8 cellular contexts compared by ENCODE assay signal in genomic region chr1:165597883-165598675, GRCh38. TPM values are rescaled to one million over a fixed set of nuclear protein-coding genes. Genes with fewer than 3 reads are reported as not detected.
DNase-seq lines count a peak whose midpoint lies in the region; ATAC-seq and TF ChIP-seq lines count a peak whose summit lies in the region.

No MANE protein-coding gene starts in this region.

- TF ChIP-seq CTCF in NB4 (IDR thresholded peaks at IDR 0.05; ENCODE audit: low read depth, low read length): no peak
- no peak for TF ChIP-seq CTCF in glutamatergic neuron (IDR thresholded peaks at IDR 0.05; ENCODE audit: partially characterized antibody, unreplicated experiment)
- no peak for TF ChIP-seq CTCF in omental fat pad (IDR thresholded peaks at IDR 0.05)
- TF ChIP-seq CTCF in testis (IDR thresholded peaks at IDR 0.05): no peak

- H3K4me3 ChIP-seq in NB4 (ENCODE audit: low read depth, low read length) (peak overlapping the region; percentile 68), SK-N-MC (peak overlapping the region; percentile 78), testis (peak overlapping the region; percentile 46 to 58)

- peak overlapping the region; percentile 83 for H3K27ac Mint-ChIP-seq in activated naive CD8-positive, alpha-beta T cell
- H3K27ac Mint-ChIP-seq in glutamatergic neuron (ENCODE audit: unreplicated experiment): peak overlapping the region; percentile 86

- no peaks in the 10 kb centered on the region for H3K36me3 ChIP-seq in SK-N-MC (ENCODE audit: insufficient read depth, low read length)
- no peaks in the 10 kb centered on the region for H3K36me3 ChIP-seq in testis (ENCODE audit: low read depth, missing control alignments)

- H3K4me1 ChIP-seq in testis: peaks cover 3% of the 10 kb centered on the region

- TF ChIP-seq POLR2A in NB4 (IDR thresholded peaks at IDR 0.05; ENCODE audit: extremely low read depth, insufficient read length) (no peak), testis (IDR thresholded peaks at IDR 0.05) (no peak)

- no peaks in the 10 kb centered on the region for H3K9me3 Mint-ChIP-seq in activated naive CD8-positive, alpha-beta T cell (ENCODE audit: low read depth)
- no peaks in the 10 kb centered on the region for H3K9me3 Mint-ChIP-seq in glutamatergic neuron (ENCODE audit: unreplicated experiment)

- H3K27me3 Mint-ChIP-seq in activated naive CD8-positive, alpha-beta T cell: peaks cover 20% of the 10 kb centered on the region
- no peaks in the 10 kb centered on the region for H3K27me3 Mint-ChIP-seq in glutamatergic neuron (ENCODE audit: unreplicated experiment)

- intact Hi-C loops in testis (cut with DNase I; ENCODE audit: low total_unique reads): no loop called here

- H3K9me3 ChIP-seq in SK-N-MC (ENCODE audit: low read depth, low read length) (no peaks in the 10 kb centered on the region), testis (no peaks in the 10 kb centered on the region)

- peak overlapping the region; percentile 59 for H3K9ac ChIP-seq in SK-N-MC (ENCODE audit: insufficient read length)

- H3K27ac ChIP-seq in SK-N-MC: no peak overlapping the region
- H3K27ac ChIP-seq in testis: peak overlapping the region; percentile 61 to 68

- peak overlapping the region; percentile 89 for H3K4me3 Mint-ChIP-seq in activated naive CD8-positive, alpha-beta T cell
- peak overlapping the region; percentile 97 for H3K4me3 Mint-ChIP-seq in glutamatergic neuron (ENCODE audit: unreplicated experiment)

- H3K36me3 Mint-ChIP-seq in activated naive CD8-positive, alpha-beta T cell: no peaks in the 10 kb centered on the region
- H3K36me3 Mint-ChIP-seq in glutamatergic neuron (ENCODE audit: unreplicated experiment): no peaks in the 10 kb centered on the region

- H3K4me1 Mint-ChIP-seq in activated naive CD8-positive, alpha-beta T cell (ENCODE audit: low read depth): peaks cover 22% of the 10 kb centered on the region
- H3K4me1 Mint-ChIP-seq in glutamatergic neuron (ENCODE audit: low read depth, unreplicated experiment): peaks cover 4% of the 10 kb centered on the region

- ATAC-seq in HG02571 (IDR thresholded peaks at IDR 0.05; ENCODE audit: unreplicated experiment) (peak; percentile 96), omental fat pad (ENCODE audit: low FRiP score) (peak; percentile 99)

- no peaks in the 10 kb centered on the region for H3K27me3 ChIP-seq in testis

- DNase-seq in GM04504 (ENCODE audit: low read depth): peak; percentile 91
- DNase-seq in NB4 (ENCODE audit: low read depth): peak; percentile 93
- DNase-seq in SK-N-MC (ENCODE audit: low read depth, low spot score): peak; percentile 63
- peak; percentile 91 for DNase-seq in glutamatergic neuron
- DNase-seq in omental fat pad (ENCODE audit: low spot score): peak; percentile 94
- DNase-seq in testis: peak; percentile 99

- WGBS in testis, 2 donors: 0 to 1% methylated on average over 33 to 38 of the region's 38 CpGs

RNA-seq across cellular contexts. Expression of gene MGST3, which starts 33.0 kb away (rescaled TPM):
- total RNA-seq in glutamatergic neuron (ENCODE audit: unreplicated experiment): 128 TPM
- 100 to 1,000 TPM; 250 to 616 (median 291) TPM for total RNA-seq in omental fat pad
- total RNA-seq in testis: 100 to 1,000 TPM; 209 to 278 TPM
- polyA plus RNA-seq in testis (ENCODE audit: insufficient read depth, low read depth, low replicate concordance): 190 TPM

RNA-seq across cellular contexts. Expression of gene LRRC52, which starts 54.3 kb away (rescaled TPM):
- total RNA-seq in glutamatergic neuron (ENCODE audit: unreplicated experiment) (not detected), omental fat pad (not detected), testis (1 to 10 TPM; 3.8 TPM)
- polyA plus RNA-seq in testis (ENCODE audit: insufficient read depth, low read depth, low replicate concordance): 29.4 TPM
